8 cellular contexts compared by ENCODE assay signal in the genomic region with DNA sequence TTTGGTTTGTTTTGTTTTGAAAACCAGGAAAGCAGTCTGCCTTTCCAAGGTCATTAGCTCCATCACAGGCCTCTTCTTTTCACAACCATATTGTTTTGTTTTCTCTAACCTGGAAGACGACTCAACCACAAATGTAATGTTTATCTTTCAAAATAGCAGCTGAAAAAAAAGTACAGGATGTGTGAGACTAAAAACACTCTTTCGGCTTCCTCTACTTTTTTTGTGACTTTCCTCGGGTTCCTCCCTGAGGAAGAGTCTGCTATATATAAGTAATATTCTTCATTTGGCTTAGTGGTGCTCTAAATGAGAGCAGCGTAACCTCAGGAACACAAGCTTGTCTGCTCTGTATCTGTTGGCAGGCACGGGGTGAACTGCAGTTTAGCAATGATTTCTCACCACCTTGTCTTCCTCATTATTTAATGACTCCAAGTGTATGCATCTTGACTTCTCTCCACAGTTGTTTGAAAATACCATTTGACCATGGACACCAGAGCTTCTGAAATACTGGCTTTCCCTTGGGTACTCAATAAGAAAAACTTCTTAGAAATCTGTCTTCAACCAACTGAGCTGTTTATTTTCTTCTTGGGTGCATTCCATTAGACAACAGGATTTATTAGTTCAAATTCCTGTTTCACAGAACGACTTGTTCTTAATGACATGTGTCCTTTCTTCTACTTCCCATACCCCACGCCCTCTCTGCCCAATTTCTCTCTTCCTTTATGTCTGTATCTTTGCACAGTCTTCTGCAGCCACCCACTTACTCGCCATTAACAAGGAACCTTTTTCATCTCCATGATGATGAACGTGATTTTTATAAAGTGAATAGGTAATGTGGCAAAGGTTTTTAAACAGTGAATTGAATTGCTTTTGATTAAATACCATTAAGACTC. TPM values are rescaled to one million over a fixed set of nuclear protein-coding genes. Genes with fewer than 3 reads are reported as not detected.
DNase-seq lines count a peak whose midpoint lies in the region; ATAC-seq, FAIRE-seq and TF ChIP-seq lines count a peak whose summit lies in the region.

No MANE protein-coding gene starts in this region.

- POLR2A ChIA-PET in GM12878 (lab: Charles Lee): interaction anchor here (0.6 kb wide), 1 partner anchor 27 kb away, joined by 3 read pairs; no protein-coding TSS in a partner anchor

- SMC1A ChIA-PET in GM12878 (lab: Charles Lee; ENCODE audit: uncharacterized antibody, unreplicated experiment): no interaction called here

- H3K27ac Mint-ChIP-seq in activated naive CD4-positive, alpha-beta T cell treated with anti-CD3 and anti-CD28 coated beads for 36 hours: peak overlapping the region; percentile 47

- H3K4me3 ChIP-seq in GM12878: no peak overlapping the region
- H3K4me3 ChIP-seq in upper lobe of left lung: peak overlapping the region in 3 of 4 donors; percentile 26 to 41 (median 32)

- no peak for DNase-seq in activated naive CD4-positive, alpha-beta T cell treated with anti-CD3 and anti-CD28 coated beads for 36 hours
- no peak for DNase-seq in activated naive CD4-positive, alpha-beta T cell treated with Interleukin-2 at 50 U/mL for 16 hours
- DNase-seq in GM12878 (ENCODE audit: low read depth, low spot score) (no peak), lung microvascular endothelial cell (ENCODE audit: low read depth in 2 of 2) (peak; percentile 43 to 66), upper lobe of left lung (peak in 1 of 2 donors; percentile 54), AG08396 (ENCODE audit: low spot score) (no peak), NCI-H2227 (lab: John Stamatoyannopoulos, UW; ENCODE audit: unreplicated experiment) (no peak), putamen (ENCODE audit: low spot score) (no peak)

- H3K9me3 ChIP-seq in GM12878 (replicated peaks; ENCODE audit: control insufficient read depth, insufficient read depth, low read length) (no peaks in the 10 kb centered on the region; the same call in 2 of the 3 replicates), upper lobe of left lung (no peaks in the 10 kb centered on the region)

- no peak for FAIRE-seq in GM12878 (lab: Jason Lieb, UNC)

- in situ Hi-C loops in GM12878 (cut with MboI): no loop called here

- no peak for ATAC-seq in GM12878
- peak; percentile 53 to 72 for ATAC-seq in upper lobe of left lung (ENCODE audit: low FRiP score in 2 of 2)

- no peak overlapping the region for H3K9ac ChIP-seq in GM12878 (ENCODE audit: control insufficient read depth, insufficient read depth, low read length)

- peak overlapping the region; percentile 15; the same call in 1 of the 2 replicates for H3K4me2 ChIP-seq in GM12878 (ENCODE audit: control insufficient read depth, insufficient read depth)

- RAD21 ChIA-PET in GM12878 (lab: Charles Lee; ENCODE audit: unreplicated experiment): no interaction called here

- TF ChIP-seq EP300 in GM12878 (IDR thresholded peaks at IDR 0.05; ENCODE audit: borderline replicate concordance in 1 of 2, control insufficient read depth in 1 of 2, low read depth in 2 of 2, low read length in 2 of 2) (no peak), upper lobe of left lung (IDR thresholded peaks at IDR 0.05) (no peak)

- TF ChIP-seq POLR2A in GM12878 (IDR thresholded peaks at IDR 0.05; ENCODE audit: low read depth, low read length) (no peak), upper lobe of left lung (IDR thresholded peaks at IDR 0.05) (no peak)

- H3K36me3 ChIP-seq in GM12878 (ENCODE audit: control insufficient read depth in 2 of 2, insufficient read depth in 2 of 2, low read length in 1 of 2) (no peaks in the 10 kb centered on the region), upper lobe of left lung (no peaks in the 10 kb centered on the region)

- H3K27me3 ChIP-seq in GM12878 (replicated peaks in 1 of 2; ENCODE audit: control insufficient read depth in 2 of 2, insufficient read depth in 2 of 2, low read length in 1 of 2) (peaks cover 0 to 8% of the 10 kb centered on the region in 2 experiments; a peak in 1 of 4 replicates), upper lobe of left lung (no peaks in the 10 kb centered on the region)

- H3K4me1 ChIP-seq in GM12878 (ENCODE audit: control insufficient read depth, insufficient read depth, low read length) (no peaks in the 10 kb centered on the region), upper lobe of left lung (peaks cover 21 to 31% (median 29%) of the 10 kb centered on the region in 4 donors)

- H4K20me1 ChIP-seq in GM12878 (ENCODE audit: control insufficient read depth, insufficient read depth): no peaks in the 10 kb centered on the region

- TF ChIP-seq RAD21 in GM12878 (IDR thresholded peaks at IDR 0.05; ENCODE audit: insufficient read depth, low read depth, low read length): no peak

- H3K79me2 ChIP-seq in GM12878 (ENCODE audit: control insufficient read depth, insufficient read depth, low read length): no peaks in the 10 kb centered on the region

- BruUV-seq in GM12878 (replicated peaks; lab: Mats Ljungman, UMichigan): no TSS peak

- H3K36me3 Mint-ChIP-seq in activated naive CD4-positive, alpha-beta T cell treated with anti-CD3 and anti-CD28 coated beads for 36 hours (ENCODE audit: low read depth): peaks cover 2% of the 10 kb centered on the region

- intact Hi-C loops in activated naive CD4-positive, alpha-beta T cell treated with anti-CD3 and anti-CD28 coated beads for 36 hours (cut with micrococcal nuclease): loop anchor here (1.0 to 5.0 kb wide), 4 partner anchors 13 to 671 kb away; no protein-coding TSS in a partner anchor
- intact Hi-C loops in GM12878 (cut with micrococcal nuclease; ENCODE audit: unreplicated experiment): no loop called here

- H3K27me3 Mint-ChIP-seq in activated naive CD4-positive, alpha-beta T cell treated with anti-CD3 and anti-CD28 coated beads for 36 hours (ENCODE audit: low read depth): no peaks in the 10 kb centered on the region

- no peak overlapping the region for H3K27ac ChIP-seq in GM12878 (ENCODE audit: control insufficient read depth, insufficient read depth)
- peak overlapping the region; percentile 73 to 88 (median 84) for H3K27ac ChIP-seq in upper lobe of left lung

- no peak for TF ChIP-seq CTCF in GM12878 (IDR thresholded peaks at IDR 0.05 in 2 of 3, conservative IDR thresholded peaks at IDR 0.05 in 1 of 3; ENCODE audit: control insufficient read depth in 2 of 3, extremely low read depth in 1 of 3, insufficient read depth in 1 of 3, low read depth in 3 of 3, low read length in 3 of 3)
- no peak for TF ChIP-seq CTCF in upper lobe of left lung (IDR thresholded peaks at IDR 0.05)

- peaks cover 57% of the 10 kb centered on the region for H3K4me1 Mint-ChIP-seq in activated naive CD4-positive, alpha-beta T cell treated with anti-CD3 and anti-CD28 coated beads for 36 hours (ENCODE audit: low read depth)

- CTCF ChIA-PET in activated naive CD4-positive, alpha-beta T cell treated with anti-CD3 and anti-CD28 coated beads for 36 hours (lab: Charles Lee): interaction anchor here (0.6 to 1.8 kb wide), 11 partner anchors 10 to 111 kb away, joined by 3 to 6 read pairs (median 4); partner anchors contain the start of gene ITM2B
- CTCF ChIA-PET in GM12878 (lab: Yijun Ruan, JAX): interaction anchor here (0.7 to 1.3 kb wide), 3 partner anchors 13 to 183 kb away, joined by 3 read pairs; no protein-coding TSS in a partner anchor

- H3K4me3 Mint-ChIP-seq in activated naive CD4-positive, alpha-beta T cell treated with anti-CD3 and anti-CD28 coated beads for 36 hours: peak overlapping the region; percentile 54

- WGBS in GM12878 (ENCODE audit: insufficient coverage, insufficient replicate concordance, low lambda C conversion rate, missing lambda C conversion rate): 23% methylated on average over 9 of the region's 9 CpGs
- 40 to 44% methylated on average over 9 of the region's 9 CpGs for WGBS in upper lobe of left lung, 2 donors

- H3K9me3 Mint-ChIP-seq in activated naive CD4-positive, alpha-beta T cell treated with anti-CD3 and anti-CD28 coated beads for 36 hours: peaks cover 4% of the 10 kb centered on the region

- H2AFZ ChIP-seq in GM12878 (ENCODE audit: control insufficient read depth, low read depth, low read length): no peak overlapping the region

TF ChIP-seq in GM12878, 131 proteins besides CTCF, POLR2A, EP300 and RAD21 (continues in another document):
- no peak for TF ChIP-seq ATF3 (IDR thresholded peaks at IDR 0.05; ENCODE audit: borderline replicate concordance, extremely low read depth, low read depth, low read length)
- no peak for TF ChIP-seq POLR2AphosphoS2 (IDR thresholded peaks at IDR 0.05; ENCODE audit: low read depth, low read length)
- no peak for TF ChIP-seq FOS (IDR thresholded peaks at IDR 0.05; ENCODE audit: borderline replicate concordance, extremely low read depth, insufficient read length)
- TF ChIP-seq NRF1 (conservative IDR thresholded peaks at IDR 0.05; ENCODE audit: low read depth, low read length): no peak
- TF ChIP-seq MYC (IDR thresholded peaks at IDR 0.05; ENCODE audit: insufficient read depth, insufficient read length, insufficient replicate concordance, low read length, severe bottlenecking): no peak
- TF ChIP-seq MYB (IDR thresholded peaks at IDR 0.05; ENCODE audit: borderline replicate concordance, low read depth, low read length): no peak
- no peak for TF ChIP-seq NR2F1 (conservative IDR thresholded peaks at IDR 0.05)

RNA-seq across cellular contexts. Expression of gene ITM2B, which starts 11.5 kb away (rescaled TPM):
- total RNA-seq in activated naive CD4-positive, alpha-beta T cell treated with anti-CD3 and anti-CD28 coated beads for 36 hours: 100 to 1,000 TPM; 110 to 112 TPM
- total RNA-seq in GM12878 (2013; cell fraction: nucleolus; rRNA removed): 1.9 and 2.3 TPM in 2 replicates
- total RNA-seq in GM12878 (2014; rRNA removed) (2.7 and 3.2 TPM in 2 replicates), GM12878 (2014; rRNA removed; fragmentation: Illumina TruSeq; extraction: Trizol) (4.6 and 4.8 TPM in 2 replicates), GM12878 (2021) (6.8 and 7.2 TPM in 2 replicates), lung microvascular endothelial cell (217 and 400 TPM in 2 replicates), upper lobe of left lung (100 to 1,000 TPM in 5 of 6 donors, 10 to 100 TPM in 1; 90.1 to 854 (median 640) TPM)
- 9.4 TPM for polyA plus RNA-seq in GM12878 (2011; ENCODE audit: low read depth)
- polyA plus RNA-seq in GM12878 (2011; rRNA removed) (18.1 and 22.6 TPM in 2 replicates), GM12878 (2014; fragmentation: Illumina TruSeq; extraction: Trizol) (6.4 and 10.4 TPM in 2 replicates), GM12878 (2014; fragmentation: Nextera tagmentation; extraction: Ambion mirVana) (1 to 10 TPM; 3.3 to 5.0 TPM), GM12878 (2014; rRNA removed) (2.5 and 4.6 TPM in 2 replicates), GM12878 (2016; fragmentation: Nextera tagmentation; extraction: Ambion mirVana) (1 to 10 TPM; 4.5 to 5.0 TPM)
- 7.1 and 10.4 TPM in 2 replicates for polyA plus RNA-seq in GM12878 (2011; cell fraction: cytosol; rRNA removed)
- 4.8 and 6.8 TPM in 2 replicates for polyA plus RNA-seq in GM12878 (2011; cell fraction: nucleus; rRNA removed)
- polyA plus RNA-seq in GM12878 (2012): 17.1 and 24.4 TPM in 2 replicates
- 2.6 and 6.4 TPM in 2 replicates for polyA minus RNA-seq in GM12878 (2011; rRNA and poly(A)+ RNA removed)
- polyA minus RNA-seq in GM12878 (2011; cell fraction: cytosol; rRNA and poly(A)+ RNA removed): 3.3 and 6.5 TPM in 2 replicates
- 0.60 and 0.77 TPM in 2 replicates for polyA minus RNA-seq in GM12878 (2011; cell fraction: nucleus; rRNA and poly(A)+ RNA removed)

Comparison
In these comparisons a context has a peak if more than half of its experiments do, and no peak if none do; other contexts are left out.
1. DNase-seq: peak in lung microvascular endothelial cell (2 of 2); none in activated naive CD4-positive, alpha-beta T cell treated with anti-CD3 and anti-CD28 coated beads for 36 hours (single experiment), activated naive CD4-positive, alpha-beta T cell treated with Interleukin-2 at 50 U/mL for 16 hours (single experiment), GM12878 (single experiment), AG08396 (single experiment), NCI-H2227 (single experiment) and putamen (single experiment).
2. RNA of gene ITM2B, which starts 11.5 kb away (total RNA-seq): 90.1 to 854 TPM in upper lobe of left lung, 217 to 400 TPM in lung microvascular endothelial cell and 110 to 112 TPM in activated naive CD4-positive, alpha-beta T cell treated with anti-CD3 and anti-CD28 coated beads for 36 hours; 1.9 to 7.2 TPM in GM12878; every median in the first group is over 10 times any median in the second.